In genomic region chr5:5140051-5141010, GRCh38 we compare ENCODE assay signal across 12 cellular contexts. TPM values are rescaled to one million over a fixed set of nuclear protein-coding genes. Genes with fewer than 3 reads are reported as not detected.
A peak's percentile ranks its signal among the peaks of the same experiment; 100 is the strongest.
DNase-seq lines count a peak whose midpoint lies in the region; ATAC-seq and TF ChIP-seq lines count a peak whose summit lies in the region.
"Had no signal": no experiment of that assay in that cellular context is flagged by ENCODE, and none has a peak within 500 bp of the region (broad histone marks: within the 10 kb centered on the region; RNA-seq: fewer than 3 reads in every experiment).

Gene ADAMTS16, plus strand, starts transcription at chr5:5140330. Its CDS starts 138 bp downstream, at chr5:5140468.

- H3K27me3 ChIP-seq in liver (ENCODE audit: control insufficient read depth in 4 of 4, insufficient read depth in 4 of 4, low read length in 3 of 4) (peaks cover 0 to 13% (median 2%) of the 10 kb centered on the region in 4 donors), thoracic aorta (replicated peaks; ENCODE audit: insufficient read depth) (peaks cover 12% of the 10 kb centered on the region)

- no peak for TF ChIP-seq RAD21 in liver (IDR thresholded peaks at IDR 0.05)

- H3K9me3 Mint-ChIP-seq in activated CD4-positive, alpha-beta T cell treated with anti-CD3 and anti-CD28 coated beads, Interleukin-2, amount 10 ng/mL, durations not matched to agents 7 days and 5 days = no peaks in the 10 kb centered on the region
- H3K9me3 Mint-ChIP-seq: activated CD4-positive, alpha-beta T cell treated with anti-CD3 and anti-CD28 coated beads, Interleukin-2, amount 10 ng/mL, durations not matched to agents 24 days and 14 days; stimulated activated effector memory CD8-positive, alpha-beta T cell treated with anti-CD3 and anti-CD28 coated beads, Interleukin-12 subunit alpha, Interleukin-12 subunit beta, amount 100 ng/mL, for 72 hours had no signal

- H3K36me3 Mint-ChIP-seq in activated CD4-positive, alpha-beta T cell treated with anti-CD3 and anti-CD28 coated beads, Interleukin-2, amount 10 ng/mL, durations not matched to agents 7 days and 5 days (ENCODE audit: low read depth) = no peaks in the 10 kb centered on the region
- H3K36me3 Mint-ChIP-seq: stimulated activated effector memory CD8-positive, alpha-beta T cell treated with anti-CD3 and anti-CD28 coated beads, Interleukin-12 subunit alpha, Interleukin-12 subunit beta, amount 100 ng/mL, for 72 hours had no signal

- CTCF ChIA-PET in activated CD4-positive, alpha-beta T cell treated with anti-CD3 and anti-CD28 coated beads, Interleukin-2, amount 10 ng/mL, durations not matched to agents 7 days and 5 days (lab: Charles Lee) = interaction anchor here (0.6 to 0.7 kb wide), 3 partner anchors 476 to 1543 kb away, joined by 3 to 5 read pairs (median 4); no protein-coding TSS in a partner anchor

- no peaks in the 10 kb centered on the region for H3K9me3 ChIP-seq in liver (ENCODE audit: control insufficient read depth in 4 of 4, low read length in 3 of 4)
- no peaks in the 10 kb centered on the region for H3K9me3 ChIP-seq in thoracic aorta
- H3K9me3 ChIP-seq: neutrophil had no signal

- H3K27me3 Mint-ChIP-seq in activated CD4-positive, alpha-beta T cell treated with anti-CD3 and anti-CD28 coated beads, Interleukin-2, amount 10 ng/mL, durations not matched to agents 7 days and 5 days = peaks cover 25% of the 10 kb centered on the region

- no peak within 1 kb of the TSS for H3K4me3 Mint-ChIP-seq in activated CD4-positive, alpha-beta T cell treated with anti-CD3 and anti-CD28 coated beads, Interleukin-2, amount 10 ng/mL, durations not matched to agents 7 days and 5 days
- H3K4me3 Mint-ChIP-seq: activated CD4-positive, alpha-beta T cell treated with anti-CD3 and anti-CD28 coated beads, Interleukin-2, amount 10 ng/mL, durations not matched to agents 24 days and 14 days; stimulated activated effector memory CD8-positive, alpha-beta T cell treated with anti-CD3 and anti-CD28 coated beads, Interleukin-12 subunit alpha, Interleukin-12 subunit beta, amount 100 ng/mL, for 72 hours had no signal

- H3K4me1 Mint-ChIP-seq in activated CD4-positive, alpha-beta T cell treated with anti-CD3 and anti-CD28 coated beads, Interleukin-2, amount 10 ng/mL, durations not matched to agents 7 days and 5 days = peaks cover 6% of the 10 kb centered on the region

- no peak for DNase-seq in activated CD4-positive, alpha-beta T cell treated with anti-CD3 and anti-CD28 coated beads, Interleukin-2, amount 10 ng/mL, durations not matched to agents 7 days and 5 days
- no peak for DNase-seq in activated CD4-positive, alpha-beta T cell treated with anti-CD3 and anti-CD28 coated beads for 48 hours
- DNase-seq in astrocyte of the hippocampus (ENCODE audit: low read depth, low spot score) (peak; percentile 45), thoracic aorta (ENCODE audit: low spot score) (no peak)
- DNase-seq: activated CD4-positive, alpha-beta T cell treated with anti-CD3 and anti-CD28 coated beads, Interleukin-2, amount 10 ng/mL, durations not matched to agents 24 days and 14 days; NCI-H510A treated with DMSO at 0.1 percent for 48 hours had no signal

- no peak within 1 kb of the TSS for H3K9ac ChIP-seq in liver (ENCODE audit: low read depth in 1 of 2, low read length in 2 of 2)

- no peak for ATAC-seq in thoracic aorta (ENCODE audit: insufficient number of reproducible peaks, low FRiP score, low read depth)
- no peak for ATAC-seq in GM18520 (IDR thresholded peaks at IDR 0.05; ENCODE audit: unreplicated experiment)
- ATAC-seq in GM21360 (IDR thresholded peaks at IDR 0.05; ENCODE audit: unreplicated experiment) = no peak
- ATAC-seq in HG02610 (IDR thresholded peaks at IDR 0.05; ENCODE audit: unreplicated experiment) = no peak
- ATAC-seq: stimulated activated effector memory CD8-positive, alpha-beta T cell treated with anti-CD3 and anti-CD28 coated beads, Interleukin-12 subunit alpha, Interleukin-12 subunit beta, amount 100 ng/mL, for 72 hours had no signal

- TF ChIP-seq CTCF in liver (IDR thresholded peaks at IDR 0.05; ENCODE audit: low read depth, low read length, missing input control) = no peak
- no peak for TF ChIP-seq CTCF in thoracic aorta (IDR thresholded peaks at IDR 0.05)

- H3K27ac Mint-ChIP-seq in activated CD4-positive, alpha-beta T cell treated with anti-CD3 and anti-CD28 coated beads, Interleukin-2, amount 10 ng/mL, durations not matched to agents 7 days and 5 days = peak within 1 kb of the TSS; percentile 14
- H3K27ac Mint-ChIP-seq: activated CD4-positive, alpha-beta T cell treated with anti-CD3 and anti-CD28 coated beads, Interleukin-2, amount 10 ng/mL, durations not matched to agents 24 days and 14 days; stimulated activated effector memory CD8-positive, alpha-beta T cell treated with anti-CD3 and anti-CD28 coated beads, Interleukin-12 subunit alpha, Interleukin-12 subunit beta, amount 100 ng/mL, for 72 hours had no signal

- H3K36me3 ChIP-seq in liver (ENCODE audit: control insufficient read depth in 4 of 4, insufficient read depth in 3 of 4, low read depth in 1 of 4, low read length in 3 of 4) = no peaks in the 10 kb centered on the region
- no peaks in the 10 kb centered on the region for H3K36me3 ChIP-seq in thoracic aorta
- H3K36me3 ChIP-seq: neutrophil had no signal

- WGBS in liver = 3% methylated on average over 97 of the region's 97 CpGs

- H3K4me1 ChIP-seq in liver (ENCODE audit: control insufficient read depth in 4 of 4, insufficient read depth in 4 of 4, low read length in 3 of 4) = peaks cover 11 to 36% (median 24%) of the 10 kb centered on the region in 4 donors
- peaks cover 11 to 22% of the 10 kb centered on the region in 2 donors for H3K4me1 ChIP-seq in thoracic aorta (ENCODE audit: control insufficient read depth in 1 of 2, low read depth in 2 of 2)

- H3K4me3 ChIP-seq in liver (ENCODE audit: low read depth in 1 of 3, low read length in 3 of 3) (peak within 1 kb of the TSS in 2 of 3 donors; percentile 10 to 45), thoracic aorta (peak within 1 kb of the TSS; percentile 36)

- POLR2A ChIA-PET in activated CD4-positive, alpha-beta T cell treated with anti-CD3 and anti-CD28 coated beads, Interleukin-2, amount 10 ng/mL, durations not matched to agents 7 days and 5 days (lab: Charles Lee) = interaction anchor here (0.7 kb wide), 1 partner anchor 281 kb away, joined by 4 read pairs; no protein-coding TSS in a partner anchor

- no peak within 1 kb of the TSS for H3K27ac ChIP-seq in liver (ENCODE audit: low read depth in 1 of 2, low read length in 2 of 2)
- H3K27ac ChIP-seq in thoracic aorta = no peak within 1 kb of the TSS
- H3K27ac ChIP-seq: neutrophil had no signal

TF ChIP-seq in liver, 16 proteins besides CTCF, POLR2A, EP300 and RAD21:
- TF ChIP-seq JUND (IDR thresholded peaks at IDR 0.05) = no peak
- TF ChIP-seq HNF4G (IDR thresholded peaks at IDR 0.05) = no peak
- TF ChIP-seq ATF3 (IDR thresholded peaks at IDR 0.05) = no peak
- TF ChIP-seq REST (IDR thresholded peaks at IDR 0.05) = no peak
TF ChIP-seq in liver: peak in this region for 0.

RNA-seq across cellular contexts. Expression of gene ADAMTS16, which starts in this region (rescaled TPM):
- total RNA-seq in activated CD4-positive, alpha-beta T cell treated with anti-CD3 and anti-CD28 coated beads, Interleukin-2, amount 10 ng/mL, durations not matched to agents 7 days and 5 days = not detected
- total RNA-seq in liver (under 1 TPM; under 0.01 to 0.84 TPM), thoracic aorta (not detected)
- polyA plus RNA-seq in liver = not detected
- total RNA-seq: activated CD4-positive, alpha-beta T cell treated with anti-CD3 and anti-CD28 coated beads, Interleukin-2, amount 10 ng/mL, durations not matched to agents 24 days and 14 days had no signal
